Comparison of ENCODE assay signal across 20 cellular contexts in genomic region chr16:89599902-89600301, GRCh38. TPM values are rescaled to one million over a fixed set of nuclear protein-coding genes. Genes with fewer than 3 reads are reported as not detected.
DNase-seq lines count a peak whose midpoint lies in the region; ATAC-seq, FAIRE-seq and TF ChIP-seq lines count a peak whose summit lies in the region.
"Had no signal": no experiment of that assay in that cellular context is flagged by ENCODE, and none has a peak within 500 bp of the region (broad histone marks: within the 10 kb centered on the region; RNA-seq: fewer than 3 reads in every experiment).

No MANE protein-coding gene starts in this region.

- H4K20me1 ChIP-seq in H1 (replicated peaks in 1 of 2; ENCODE audit: control insufficient read depth in 1 of 2, insufficient read depth in 2 of 2, low read length in 2 of 2): peaks cover 0 to 11% of the 10 kb centered on the region in 2 experiments

- H3K27ac ChIP-seq in H1 (ENCODE audit: low read depth, low read length): no peak overlapping the region
- H3K27ac ChIP-seq: 22Rv1 had no signal

- H3K14ac ChIP-seq in H1 (ENCODE audit: insufficient read length): no peak overlapping the region

- H3K23me2 ChIP-seq in H1 (ENCODE audit: low read depth, low read length): peaks cover 2% of the 10 kb centered on the region

- H3K18ac ChIP-seq in H1 (ENCODE audit: extremely low read depth, low read length): no peak overlapping the region; the same call in 1 of the 2 replicates

- no peak for FAIRE-seq in H1 (lab: Jason Lieb, UNC)
- FAIRE-seq: GM12892 had no signal

- H3K9me3 ChIP-seq in NT2/D1 (ENCODE audit: insufficient read depth, low read length): no peaks in the 10 kb centered on the region
- no peaks in the 10 kb centered on the region for H3K9me3 ChIP-seq in H1 (ENCODE audit: insufficient read depth in 2 of 2, low read depth in 1 of 2, low read length in 1 of 2)
- no peaks in the 10 kb centered on the region for H3K9me3 ChIP-seq in Caco-2
- H3K9me3 ChIP-seq: BE2C, SK-N-SH had no signal

- no peak for TF ChIP-seq POLR2A in H1 (IDR thresholded peaks at IDR 0.05; ENCODE audit: control extremely low read depth in 1 of 2, low read depth in 2 of 2, low read length in 2 of 2)

- H3K4me3 ChIP-seq in NT2/D1 (ENCODE audit: insufficient read length, low read depth): no peak overlapping the region
- no peak overlapping the region for H3K4me3 ChIP-seq in H1 (ENCODE audit: extremely low read depth in 1 of 4, insufficient read depth in 2 of 4, low read depth in 3 of 4, low read length in 4 of 4)
- no peak overlapping the region for H3K4me3 ChIP-seq in Caco-2 (ENCODE audit: low read depth, low read length)

- H3K4ac ChIP-seq in H1 (replicated peaks; ENCODE audit: insufficient read length, low read depth, low read length): no peak overlapping the region

- H2BK5ac ChIP-seq in H1 (ENCODE audit: low read depth, low read length): 0 out of 2 replicates have a peak overlapping the region, but pooled peaks have one; percentile 56

- no peak overlapping the region for H4K91ac ChIP-seq in H1 (replicated peaks; ENCODE audit: insufficient read length, low read length)

- H3K27ac Mint-ChIP-seq in stimulated activated memory B cell treated with anti-CD40 and anti-IgM and Interleukin-4, amounts not matched to agents 10 μg/mL and 1 μg/mL and 100 μg/mL, for 72 hours: no peak overlapping the region
- no peak overlapping the region for H3K27ac Mint-ChIP-seq in Caco-2 (ENCODE audit: unreplicated experiment)
- H3K27ac Mint-ChIP-seq: HFFc6, IgD-negative memory B cell had no signal

- no peak overlapping the region for H3K4me2 ChIP-seq in H1 (ENCODE audit: insufficient read depth in 1 of 2, low read depth in 2 of 2, low read length in 2 of 2)
- H3K4me2 ChIP-seq: SK-N-SH had no signal

- ATAC-seq in stimulated activated memory B cell treated with anti-CD40 and anti-IgM and Interleukin-4, amounts not matched to agents 10 μg/mL and 1 μg/mL and 100 μg/mL, for 72 hours: peak; percentile 6

- H3K79me2 ChIP-seq in H1 (ENCODE audit: control insufficient read depth in 1 of 2, insufficient read depth in 2 of 2, low read length in 2 of 2): no peaks in the 10 kb centered on the region

- H3K36me3 Mint-ChIP-seq in stimulated activated memory B cell treated with anti-CD40 and anti-IgM and Interleukin-4, amounts not matched to agents 10 μg/mL and 1 μg/mL and 100 μg/mL, for 72 hours: no peaks in the 10 kb centered on the region
- H3K36me3 Mint-ChIP-seq in Caco-2 (ENCODE audit: insufficient read depth, unreplicated experiment): peaks cover 18% of the 10 kb centered on the region
- H3K36me3 Mint-ChIP-seq: IgD-negative memory B cell had no signal

- H2BK15ac ChIP-seq in H1 (ENCODE audit: low read length): 0 out of 2 replicates have a peak overlapping the region, but pooled peaks have one; percentile 4

- H4K5ac ChIP-seq in H1 (ENCODE audit: insufficient read length, low read depth, low read length): no peak overlapping the region

- no peak for TF ChIP-seq RAD21 in H1 (IDR thresholded peaks at IDR 0.05 in 1 of 2, conservative IDR thresholded peaks at IDR 0.05 in 1 of 2; ENCODE audit: low read depth in 2 of 2, low read length in 2 of 2)

- H2AFZ ChIP-seq in H1 (ENCODE audit: low read length): no peak overlapping the region

- no peak overlapping the region for H3K4me3 Mint-ChIP-seq in stimulated activated memory B cell treated with anti-CD40 and anti-IgM and Interleukin-4, amounts not matched to agents 10 μg/mL and 1 μg/mL and 100 μg/mL, for 72 hours
- no peak overlapping the region for H3K4me3 Mint-ChIP-seq in Caco-2 (ENCODE audit: unreplicated experiment)
- H3K4me3 Mint-ChIP-seq: H9, HFFc6 had no signal

- peaks cover 7% of the 10 kb centered on the region for H3K27me3 ChIP-seq in NT2/D1 (ENCODE audit: insufficient read depth, insufficient read length)
- no peaks in the 10 kb centered on the region; a peak in 1 of 7 replicates for H3K27me3 ChIP-seq in H1 (replicated peaks in 1 of 4; ENCODE audit: control insufficient read depth in 3 of 4, extremely low read depth in 1 of 4, insufficient read depth in 3 of 4, low read length in 3 of 4)
- no peaks in the 10 kb centered on the region for H3K27me3 ChIP-seq in Caco-2 (replicated peaks; ENCODE audit: control insufficient read depth, insufficient read depth, low read length)
- H3K27me3 ChIP-seq: BE2C had no signal

- H2BK20ac ChIP-seq in H1 (ENCODE audit: low read length): 0 out of 2 replicates have a peak overlapping the region, but pooled peaks have one; percentile 35

- no TSS peak for BruUV-seq in Caco-2 (replicated peaks; lab: Mats Ljungman, UMichigan)

- peak; percentile 19 for DNase-seq in NCI-H82 (lab: John Stamatoyannopoulos, UW)
- DNase-seq in NCI-H82 treated with DMSO at 0.1 percent for 48 hours (lab: John Stamatoyannopoulos, UW; ENCODE audit: unreplicated experiment): no peak
- DNase-seq in NT2/D1 (ENCODE audit: low read depth, low spot score): no peak
- DNase-seq in H1 (ENCODE audit: low read depth in 1 of 2, low spot score in 2 of 2): peak in 1 of 2 experiments; percentile 51
- no peak for DNase-seq in H4 (ENCODE audit: low spot score)
- no peak for DNase-seq in Caco-2
- no peak for DNase-seq in glomerular visceral epithelial cell (ENCODE audit: extremely low spot score)
- DNase-seq: HFFc6, MV-4-11, NCI-H1105 treated with DMSO at 0.1 percent for 48 hours, NCI-H1930, NCI-H446 treated with DMSO at 0.1 percent for 48 hours had no signal

- H2BK12ac ChIP-seq in H1 (ENCODE audit: low read depth, low read length): no peak overlapping the region

- H3K36me3 ChIP-seq in NT2/D1 (ENCODE audit: insufficient read depth, insufficient read length, low read length): peaks cover 14% of the 10 kb centered on the region
- H3K36me3 ChIP-seq in H1 (ENCODE audit: control insufficient read depth in 2 of 4, insufficient read depth in 4 of 4, low read length in 3 of 4): no peaks in the 10 kb centered on the region
- H3K36me3 ChIP-seq in Caco-2 (ENCODE audit: control insufficient read depth, insufficient read depth, low read length): no peaks in the 10 kb centered on the region
- H3K36me3 ChIP-seq: BE2C had no signal

- 83% methylated on average over 10 of the region's 10 CpGs; no CpG with 5 or more reads in 1 of the 2 experiments for WGBS in H1 (ENCODE audit: extremely low coverage in 1 of 2, insufficient coverage in 1 of 2, insufficient read length in 1 of 2, insufficient replicate concordance in 2 of 2, low coverage in 1 of 2, low lambda C conversion rate in 2 of 2, missing lambda C conversion rate in 1 of 2), 2 experiments

- H3K23ac ChIP-seq in H1 (ENCODE audit: insufficient read length): no peak overlapping the region

- no peak for TF ChIP-seq EP300 in H1 (IDR thresholded peaks at IDR 0.05; ENCODE audit: borderline replicate concordance in 1 of 2, low read depth in 2 of 2, low read length in 2 of 2)

- intact Hi-C loops in Caco-2 (cut with micrococcal nuclease; ENCODE audit: unreplicated experiment): loop anchor here (1.0 kb wide), 1 partner anchor 41 kb away; no protein-coding TSS in a partner anchor

- H3K9me3 Mint-ChIP-seq in stimulated activated memory B cell treated with anti-CD40 and anti-IgM and Interleukin-4, amounts not matched to agents 10 μg/mL and 1 μg/mL and 100 μg/mL, for 72 hours: no peaks in the 10 kb centered on the region
- H3K9me3 Mint-ChIP-seq in Caco-2 (ENCODE audit: unreplicated experiment): no peaks in the 10 kb centered on the region
- H3K9me3 Mint-ChIP-seq: H9, HFFc6, IgD-negative memory B cell had no signal

- CTCF ChIA-PET in H1 (lab: Charles Lee; ENCODE audit: partially characterized antibody) (interaction anchor here (0.7 to 4.8 kb wide), 26 partner anchors 9 to 189 kb away, joined by 3 to 56 read pairs (median 4); partner anchors contain the start of gene DPEP1), Caco-2 (lab: Charles Lee) (interaction anchor here (0.6 to 1.1 kb wide), 6 partner anchors 15 to 91 kb away, joined by 3 to 9 read pairs (median 4); partner anchors contain the start of gene CDK10)

- no peak for TF ChIP-seq CTCF in H1 (IDR thresholded peaks at IDR 0.05; ENCODE audit: control extremely low read depth in 1 of 3, insufficient read depth in 1 of 3, low read depth in 1 of 3, low read length in 3 of 3)
- no peak for TF ChIP-seq CTCF in Caco-2 (IDR thresholded peaks at IDR 0.05; ENCODE audit: insufficient read depth in 1 of 2, low read depth in 1 of 2, low read length in 1 of 2, severe bottlenecking in 1 of 2, unreplicated experiment in 1 of 2)

- no peak overlapping the region for H3K56ac ChIP-seq in H1 (replicated peaks; ENCODE audit: insufficient read length, low read depth, low read length)

- peaks cover 28% of the 10 kb centered on the region for H3K4me1 ChIP-seq in NT2/D1 (ENCODE audit: insufficient read depth, insufficient read length)
- H3K4me1 ChIP-seq in H1 (replicated peaks in 1 of 4; ENCODE audit: control insufficient read depth in 3 of 4, insufficient read depth in 4 of 4, low read length in 3 of 4): peaks cover 0 to 11% (median 9%) of the 10 kb centered on the region in 4 experiments; a peak in 5 of 7 replicates
- no peaks in the 10 kb centered on the region for H3K4me1 ChIP-seq in Caco-2

- H3K4me1 Mint-ChIP-seq in stimulated activated memory B cell treated with anti-CD40 and anti-IgM and Interleukin-4, amounts not matched to agents 10 μg/mL and 1 μg/mL and 100 μg/mL, for 72 hours: peaks cover 13% of the 10 kb centered on the region
- H3K4me1 Mint-ChIP-seq in Caco-2 (ENCODE audit: low read depth, unreplicated experiment): no peaks in the 10 kb centered on the region

- no peaks in the 10 kb centered on the region for H3K79me1 ChIP-seq in H1 (ENCODE audit: low read depth, low read length)

- peaks cover 33% of the 10 kb centered on the region for H3K27me3 Mint-ChIP-seq in stimulated activated memory B cell treated with anti-CD40 and anti-IgM and Interleukin-4, amounts not matched to agents 10 μg/mL and 1 μg/mL and 100 μg/mL, for 72 hours
- no peaks in the 10 kb centered on the region for H3K27me3 Mint-ChIP-seq in Caco-2 (ENCODE audit: insufficient read depth, unreplicated experiment)
- H3K27me3 Mint-ChIP-seq: IgD-negative memory B cell had no signal

- H2AK5ac ChIP-seq in H1 (ENCODE audit: low read depth, low read length): no peak overlapping the region

- peak overlapping the region; percentile 42 for H3K9ac ChIP-seq in NT2/D1 (ENCODE audit: insufficient read length, low read depth)
- no peak overlapping the region for H3K9ac ChIP-seq in H1 (replicated peaks in 1 of 4; ENCODE audit: extremely low read depth in 1 of 4, low read depth in 3 of 4, low read length in 3 of 4)
- H3K9ac ChIP-seq: SK-N-SH had no signal

- POLR2A ChIA-PET in H1 (lab: Charles Lee; ENCODE audit: partially characterized antibody): interaction anchor here (0.6 to 1.2 kb wide), 8 partner anchors 11 to 186 kb away, joined by 3 to 5 read pairs (median 3); partner anchors contain the start of gene CDK10
- POLR2A ChIA-PET in Caco-2 (lab: Charles Lee): no interaction called here

- H4K8ac ChIP-seq in H1 (ENCODE audit: extremely low read depth, insufficient read depth, low read length): no peak overlapping the region; the same call in 1 of the 2 replicates

- H2BK120ac ChIP-seq in H1 (replicated peaks; ENCODE audit: low read depth, low read length): no peak overlapping the region

RNA-seq across cellular contexts. Expression of gene DPEP1, which starts 13.5 kb away (rescaled TPM):
- 2.5 and 3.1 TPM in 2 replicates for total RNA-seq in H1 (2021; fragmentation: NEBNext Ultra II Directional; extraction: Animal tissue kit (Norgen Biotek cat#: 25700))
- 2.8 and 3.9 TPM in 2 replicates for polyA plus RNA-seq in H1 (2011; rRNA removed)
- polyA plus RNA-seq in H1 (2011; cell fraction: cytosol; rRNA removed): 3.1 TPM
- 12.5 TPM for polyA plus RNA-seq in H1 (2011; cell fraction: nucleus; rRNA removed)
- 0.73 to 2.7 TPM (median 2.0 TPM) in 4 replicates for polyA plus RNA-seq in H1 (2012, experiment 1 of 2)
- 1.3 TPM for polyA plus RNA-seq in H1 (2012, experiment 2 of 2)
- polyA plus RNA-seq in H1 (2013, experiment 1 of 2): 5.7 TPM
- 5.7 TPM for polyA plus RNA-seq in H1 (2013, experiment 2 of 2)
- 1.1 and 1.7 TPM in 2 replicates for polyA minus RNA-seq in H1 (2011; rRNA and poly(A)+ RNA removed)
- 0.73 TPM for polyA minus RNA-seq in H1 (2011; cell fraction: cytosol; rRNA and poly(A)+ RNA removed)
- polyA minus RNA-seq in H1 (2011; cell fraction: nucleus; rRNA and poly(A)+ RNA removed): 1.6 TPM
- total RNA-seq in H4 (2014; rRNA removed; shearing (Covaris generic)): not detected in 2 replicates
- 7.8 and 8.1 TPM in 2 replicates for total RNA-seq in Caco-2 (2022)
- total RNA-seq: HFFc6, OCI-LY7 had no signal
- polyA plus RNA-seq: IgD-negative memory B cell had no signal

RNA-seq across cellular contexts. Expression of gene CPNE7, which starts 24.3 kb away (rescaled TPM):
- total RNA-seq in H1 (2021; fragmentation: NEBNext Ultra II Directional; extraction: Animal tissue kit (Norgen Biotek cat#: 25700)): 21.7 and 23.7 TPM in 2 replicates
- polyA plus RNA-seq in H1 (2011; rRNA removed): 10.0 and 17.2 TPM in 2 replicates
- 14.5 TPM for polyA plus RNA-seq in H1 (2011; cell fraction: cytosol; rRNA removed)
- 64.5 TPM for polyA plus RNA-seq in H1 (2011; cell fraction: nucleus; rRNA removed)
- 18.4 to 21.5 TPM (median 20.9 TPM) in 4 replicates for polyA plus RNA-seq in H1 (2012, experiment 1 of 2)
- 9.1 TPM for polyA plus RNA-seq in H1 (2012, experiment 2 of 2)
- 11.5 TPM for polyA plus RNA-seq in H1 (2013, experiment 1 of 2)
- 11.1 TPM for polyA plus RNA-seq in H1 (2013, experiment 2 of 2)
- 6.3 and 6.8 TPM in 2 replicates for polyA minus RNA-seq in H1 (2011; rRNA and poly(A)+ RNA removed)
- 10.2 TPM for polyA minus RNA-seq in H1 (2011; cell fraction: cytosol; rRNA and poly(A)+ RNA removed)
- 9.5 TPM for polyA minus RNA-seq in H1 (2011; cell fraction: nucleus; rRNA and poly(A)+ RNA removed)
- 3.9 and 10.0 TPM in 2 replicates for total RNA-seq in H4 (2014; rRNA removed; shearing (Covaris generic))
- total RNA-seq in Caco-2 (2022): 40.4 and 50.0 TPM in 2 replicates
- total RNA-seq: OCI-LY7 had no signal
- polyA plus RNA-seq: IgD-negative memory B cell had no signal

RNA-seq across cellular contexts. Expression of gene RPL13, which starts 39.4 kb away (rescaled TPM):
- total RNA-seq in H1 (2021; fragmentation: NEBNext Ultra II Directional; extraction: Animal tissue kit (Norgen Biotek cat#: 25700)): 2,162 and 2,205 TPM in 2 replicates
- polyA plus RNA-seq in H1 (2011; rRNA removed): 7,384 and 8,839 TPM in 2 replicates
- 6,622 TPM for polyA plus RNA-seq in H1 (2011; cell fraction: cytosol; rRNA removed)
- 4,056 TPM for polyA plus RNA-seq in H1 (2011; cell fraction: nucleus; rRNA removed)
- 2,424 to 3,736 TPM (median 3,320 TPM) in 4 replicates for polyA plus RNA-seq in H1 (2012, experiment 1 of 2)
- 5,566 TPM for polyA plus RNA-seq in H1 (2012, experiment 2 of 2)
- 2,736 TPM for polyA plus RNA-seq in H1 (2013, experiment 1 of 2)
- 2,737 TPM for polyA plus RNA-seq in H1 (2013, experiment 2 of 2)
- polyA minus RNA-seq in H1 (2011; rRNA and poly(A)+ RNA removed): 403 and 524 TPM in 2 replicates
- 1,899 TPM for polyA minus RNA-seq in H1 (2011; cell fraction: cytosol; rRNA and poly(A)+ RNA removed)
- 1,945 TPM for polyA minus RNA-seq in H1 (2011; cell fraction: nucleus; rRNA and poly(A)+ RNA removed)
- total RNA-seq in H4 (2014; rRNA removed; shearing (Covaris generic)): 3,458 and 4,141 TPM in 2 replicates
- 2,846 and 2,897 TPM in 2 replicates for total RNA-seq in Caco-2 (2022)

RNA-seq across cellular contexts. Expression of gene CHMP1A, which starts 57.6 kb away (rescaled TPM):
- 64.4 and 73.5 TPM in 2 replicates for total RNA-seq in H1 (2021; fragmentation: NEBNext Ultra II Directional; extraction: Animal tissue kit (Norgen Biotek cat#: 25700))
- 75.8 and 100 TPM in 2 replicates for polyA plus RNA-seq in H1 (2011; rRNA removed)
- polyA plus RNA-seq in H1 (2011; cell fraction: cytosol; rRNA removed): 104 TPM
- 118 TPM for polyA plus RNA-seq in H1 (2011; cell fraction: nucleus; rRNA removed)
- polyA plus RNA-seq in H1 (2012, experiment 1 of 2): 46.2 to 73.1 TPM (median 70.6 TPM) in 4 replicates
- polyA plus RNA-seq in H1 (2012, experiment 2 of 2): 78.8 TPM
- polyA plus RNA-seq in H1 (2013, experiment 1 of 2): 37.5 TPM
- polyA plus RNA-seq in H1 (2013, experiment 2 of 2): 38.9 TPM
- polyA minus RNA-seq in H1 (2011; rRNA and poly(A)+ RNA removed): 48.7 and 52.9 TPM in 2 replicates
- 59.7 TPM for polyA minus RNA-seq in H1 (2011; cell fraction: cytosol; rRNA and poly(A)+ RNA removed)
- polyA minus RNA-seq in H1 (2011; cell fraction: nucleus; rRNA and poly(A)+ RNA removed): 30.2 TPM
- 70.7 and 95.1 TPM in 2 replicates for total RNA-seq in H4 (2014; rRNA removed; shearing (Covaris generic))
- 150 and 159 TPM in 2 replicates for total RNA-seq in Caco-2 (2022)

RNA-seq across cellular contexts. Expression of gene SPATA33, which starts 57.7 kb away (rescaled TPM):
- 13.5 and 16.9 TPM in 2 replicates for total RNA-seq in H1 (2021; fragmentation: NEBNext Ultra II Directional; extraction: Animal tissue kit (Norgen Biotek cat#: 25700))
- polyA plus RNA-seq in H1 (2011; rRNA removed): 5.4 and 8.4 TPM in 2 replicates
- polyA plus RNA-seq in H1 (2011; cell fraction: cytosol; rRNA removed): 6.2 TPM
- 7.4 TPM for polyA plus RNA-seq in H1 (2011; cell fraction: nucleus; rRNA removed)
- 6.9 to 11.5 TPM (median 10.4 TPM) in 4 replicates for polyA plus RNA-seq in H1 (2012, experiment 1 of 2)
- polyA plus RNA-seq in H1 (2012, experiment 2 of 2): 7.0 TPM
- 14.6 TPM for polyA plus RNA-seq in H1 (2013, experiment 1 of 2)
- polyA plus RNA-seq in H1 (2013, experiment 2 of 2): 15.6 TPM
- polyA minus RNA-seq in H1 (2011; rRNA and poly(A)+ RNA removed): 6.0 TPM in 2 replicates
- polyA minus RNA-seq in H1 (2011; cell fraction: cytosol; rRNA and poly(A)+ RNA removed): 11.2 TPM
- polyA minus RNA-seq in H1 (2011; cell fraction: nucleus; rRNA and poly(A)+ RNA removed): 8.0 TPM
- total RNA-seq in H4 (2014; rRNA removed; shearing (Covaris generic)): 6.4 and 9.9 TPM in 2 replicates
- total RNA-seq in Caco-2 (2022): 19.7 and 29.1 TPM in 2 replicates
